Comparison of ENCODE assay signal across 1 cellular context in the genomic region with DNA sequence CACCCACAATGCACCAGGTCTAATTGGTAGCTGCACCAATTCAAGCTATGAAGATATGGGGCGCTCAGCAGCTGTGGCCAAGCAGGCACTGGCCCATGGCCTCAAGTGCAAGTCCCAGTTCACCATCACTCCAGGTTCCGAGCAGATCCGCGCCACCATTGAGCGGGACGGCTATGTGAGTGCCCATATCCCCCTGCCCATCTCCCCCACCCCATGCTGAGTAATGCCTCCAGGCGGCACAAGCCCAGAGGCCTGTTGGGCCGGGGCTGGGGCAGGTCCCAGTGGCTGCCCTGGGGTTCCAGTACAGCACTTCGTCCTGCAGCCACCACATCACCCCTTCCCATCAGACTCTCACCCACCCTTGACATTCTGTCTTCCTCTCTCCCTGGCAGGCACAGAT.
A peak's percentile ranks its signal among the peaks of the same experiment; 100 is the strongest.
TF ChIP-seq lines count a peak whose summit lies in the region.

No MANE protein-coding gene starts in this region.

TF ChIP-seq in K562, 482 proteins besides CTCF, POLR2A, EP300 and RAD21:
- no peak for TF ChIP-seq CHD1 (IDR thresholded peaks at IDR 0.05; ENCODE audit: low read length)
- TF ChIP-seq PML (IDR thresholded peaks at IDR 0.05; ENCODE audit: low read length) = 0 out of 2 replicates have a peak, but pooled peaks have one; percentile 3
- peak; percentile 17 for TF ChIP-seq RBM22 (IDR thresholded peaks at IDR 0.05; ENCODE audit: low read depth, low read length, poor library complexity, severe bottlenecking)
- peak; percentile 64 for TF ChIP-seq NR2C1 (IDR thresholded peaks at IDR 0.05)
- 0 out of 2 replicates have a peak, but pooled peaks have one; percentile 19 for TF ChIP-seq NR2C1 (tag; IDR thresholded peaks at IDR 0.05)
TF ChIP-seq in K562: peak in this region for 3.
